In the genomic region with DNA sequence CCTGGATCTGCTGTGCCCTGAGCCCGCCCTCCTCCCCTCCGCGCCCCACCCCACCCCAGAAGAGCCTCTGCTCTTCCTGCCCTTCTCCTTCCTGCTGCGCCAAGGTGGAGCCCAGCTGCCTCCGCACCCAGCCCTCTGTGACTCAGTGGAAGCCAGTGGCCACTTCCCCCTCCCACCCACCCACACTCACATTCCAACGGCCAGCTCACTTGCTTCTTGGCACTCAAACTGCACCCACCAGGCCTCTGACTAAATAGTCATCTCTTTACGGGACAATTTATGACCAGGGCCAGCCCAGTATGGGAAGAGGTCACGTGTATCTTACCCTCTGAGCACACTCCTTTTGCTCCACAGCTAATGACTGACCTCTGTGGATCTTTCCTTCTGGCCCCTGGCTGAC, we compare ENCODE assay signal across 9 cellular contexts.
DNase-seq lines count a peak whose midpoint lies in the region; ATAC-seq and TF ChIP-seq lines count a peak whose summit lies in the region.
"Had no signal": no experiment of that assay in that cellular context is flagged by ENCODE, and none has a peak within 500 bp of the region (broad histone marks: within the 10 kb centered on the region; RNA-seq: fewer than 3 reads in every experiment).

No MANE protein-coding gene starts in this region.

- no peak overlapping the region for H3K27ac ChIP-seq in aorta (ENCODE audit: low read depth in 1 of 2, low read length in 2 of 2)

- H3K27me3 ChIP-seq in aorta (ENCODE audit: control insufficient read depth in 1 of 2, insufficient read depth in 2 of 2, low read length in 1 of 2): no peaks in the 10 kb centered on the region

- intact Hi-C loops in left ventricle myocardium superior (cut with micrococcal nuclease) (no loop called here), cardiac septum (cut with DNase I) (no loop called here), aorta (cut with DNase I) (no loop called here)

- H3K4me3 ChIP-seq in aorta (ENCODE audit: low read length in 2 of 2): no peak overlapping the region

- WGBS in aorta, 2 donors: 40 to 41% methylated on average over 8 of the region's 8 CpGs

- no peak for TF ChIP-seq POLR2A in erythroblast (IDR thresholded peaks at IDR 0.05; ENCODE audit: low read length)

- DNase-seq in left ventricle myocardium superior (no peak), cardiac septum (ENCODE audit: low spot score) (no peak), amniotic epithelial cell (ENCODE audit: low read depth) (peak; percentile 89), kidney tubule cell (ENCODE audit: low spot score) (peak; percentile 99), aorta (peak; percentile 79 to 85), erythroblast (lab: John Stamatoyannopoulos, UW) (no peak)
- DNase-seq in activated naive CD4-positive, alpha-beta T cell (lab: John Stamatoyannopoulos, UW): no peak
- DNase-seq in activated naive CD4-positive, alpha-beta T cell treated with anti-CD3 and anti-CD28 coated beads, Interleukin-2, amount 50 U/mL, for 16 hours: no peak
- DNase-seq: stimulated activated CD4-positive, alpha-beta T cell treated with anti-CD3 and anti-CD28 coated beads, Interleukin-12 subunit alpha, Interleukin-12 subunit beta, amount 100 ng/mL, for 4 hours had no signal

- H3K9me3 ChIP-seq in aorta (ENCODE audit: control insufficient read depth, low read length): no peaks in the 10 kb centered on the region

- peaks cover 0 to 7% of the 10 kb centered on the region in 2 donors for H3K4me1 ChIP-seq in aorta (ENCODE audit: control insufficient read depth in 1 of 2, insufficient read depth in 2 of 2, low read length in 2 of 2)

- no peaks in the 10 kb centered on the region for H3K36me3 ChIP-seq in aorta (ENCODE audit: control insufficient read depth in 1 of 2, insufficient read depth in 2 of 2, low read length in 1 of 2)

- peak; percentile 27 for ATAC-seq in left ventricle myocardium superior
- no peak for ATAC-seq in aorta (ENCODE audit: low FRiP score)

Comparison
In these comparisons a context has a peak if more than half of its experiments do, and no peak if none do; other contexts are left out.
1. DNase-seq: peak in amniotic epithelial cell (single experiment), kidney tubule cell (single experiment) and aorta (2 of 2); none in left ventricle myocardium superior (single experiment), cardiac septum (single experiment), activated naive CD4-positive, alpha-beta T cell (0 of 4), erythroblast (0 of 2) and activated naive CD4-positive, alpha-beta T cell treated with anti-CD3 and anti-CD28 coated beads, Interleukin-2, amount 50 U/mL, for 16 hours (single experiment).